ENCODE assay signal across 27 cellular contexts in genomic region chr18:63031439-63031838, GRCh38.
"Had no signal": no experiment of that assay in that cellular context is flagged by ENCODE, and none has a peak within 500 bp of the region (broad histone marks: within the 10 kb centered on the region; RNA-seq: fewer than 3 reads in every experiment).

No MANE protein-coding gene starts in this region.

- H3K9me3 ChIP-seq: left lung, lower lobe of right lung, neutrophil, psoas muscle, right lobe of liver, tibial nerve, uterus had no signal

- H3K4me3 ChIP-seq: left lung, lower lobe of right lung, neural progenitor cell, psoas muscle, right lobe of liver, smooth muscle cell, tibial nerve, uterus had no signal

- H3K27ac ChIP-seq: left lung, lower lobe of right lung, neural progenitor cell, neutrophil, parathyroid adenoma, psoas muscle, right lobe of liver, tibial nerve, uterus had no signal

- ATAC-seq: left colon; left lung; lower lobe of right lung; natural killer cell; psoas muscle; right lobe of liver; stimulated activated memory B cell treated with anti-CD40 and anti-IgM and Interleukin-4, amounts not matched to agents 10 μg/mL and 1 μg/mL and 100 μg/mL, for 72 hours; stimulated activated naive CD8-positive, alpha-beta T cell treated with anti-CD3 and anti-CD28 coated beads, Interleukin-15, amount 100 ng/mL, for 72 hours had no signal

- H3K4me1 ChIP-seq: left lung, lower lobe of right lung, neural progenitor cell, parathyroid adenoma, psoas muscle, tibial nerve, uterus had no signal

- DNase-seq: immature natural killer cell; kidney; left colon; left lung; lower lobe of right lung; mammary epithelial cell; mesendoderm; naive B cell; natural killer cell; nephron progenitor cell; occipital lobe; psoas muscle; right lobe of liver; stimulated activated CD4-positive, alpha-beta T cell treated with anti-CD3 and anti-CD28 coated beads, Interleukin-1b, Interleukin-23, amount 100 ng/mL, for 48 hours; stimulated activated CD4-positive, alpha-beta T cell treated with anti-CD3 and anti-CD28 coated beads, Interleukin-2, amount 100 ng/mL, for 48 hours; stimulated activated CD4-positive, alpha-beta T cell treated with anti-CD3 and anti-CD28 coated beads, Interleukin-4, amount 100 ng/mL, for 4 hours; stimulated activated CD8-positive, alpha-beta memory T cell treated with anti-CD3 and anti-CD28 coated beads, Interleukin-4, amount 100 ng/mL, for 48 hours; stimulated activated naive CD4-positive, alpha-beta T cell treated with Interleukin-2 at 50 U/mL for 16 hours; stimulated activated naive CD8-positive, alpha-beta T cell treated with anti-CD3 and anti-CD28 coated beads, Interleukin-15, amount 100 ng/mL, for 72 hours; substantia nigra; uterus had no signal

- H3K27me3 ChIP-seq: left lung, neural progenitor cell, neutrophil, right lobe of liver, tibial nerve, uterus had no signal
